1 cellular context compared by ENCODE assay signal in genomic region chr5:87195104-87195581, GRCh38.
TF ChIP-seq lines count a peak whose summit lies in the region.

No MANE protein-coding gene starts in this region.

TF ChIP-seq in K562, 482 proteins besides CTCF, POLR2A, EP300 and RAD21 (continued from another document):
- TF ChIP-seq ZNF512 (tag; IDR thresholded peaks at IDR 0.05), result no peak
